In the genomic region with DNA sequence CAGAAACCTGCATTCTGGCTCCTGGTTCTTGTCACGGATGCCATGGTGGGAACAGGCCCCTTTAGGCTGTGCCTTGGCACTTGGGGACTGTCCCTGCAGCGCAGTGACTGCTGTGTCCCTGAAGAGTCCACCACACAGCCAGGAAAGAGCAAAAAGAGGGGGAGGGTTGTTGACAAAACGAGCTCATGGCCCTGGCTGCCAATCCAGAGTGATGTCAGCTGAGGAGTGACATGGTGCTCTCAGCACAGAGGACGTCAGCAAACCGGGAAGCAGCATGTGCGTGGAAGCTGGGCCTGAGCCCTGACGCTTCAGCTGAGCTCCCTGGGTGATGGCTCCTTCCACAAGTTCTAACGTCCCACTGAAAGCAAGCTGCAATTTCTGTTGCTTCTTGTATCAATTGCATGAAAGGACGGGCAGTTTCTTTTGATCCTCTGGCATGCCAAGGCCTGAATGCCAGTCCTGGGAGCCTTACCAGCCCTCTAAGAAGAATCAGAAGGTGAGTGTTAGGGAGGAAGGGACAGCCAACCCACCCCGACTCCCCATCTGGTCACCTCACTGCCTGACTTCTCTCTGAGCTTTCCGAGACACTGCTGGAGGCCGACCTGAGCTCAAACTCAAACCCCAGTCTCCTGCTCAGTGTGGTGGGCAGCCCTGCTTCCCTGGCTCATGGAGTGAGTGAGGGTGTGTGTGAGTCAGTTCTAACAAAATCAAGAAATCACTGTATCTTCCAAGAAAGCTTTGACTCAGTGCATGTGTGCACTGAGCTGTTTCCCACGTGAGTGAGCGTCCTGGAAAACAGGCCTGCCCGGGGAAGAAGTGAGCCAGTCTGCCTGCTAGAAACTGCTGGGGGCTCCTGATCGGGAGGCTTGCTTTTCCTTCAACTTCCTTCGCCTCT, we compare ENCODE assay signal across 11 cellular contexts. TPM values are rescaled to one million over a fixed set of nuclear protein-coding genes. Genes with fewer than 3 reads are reported as not detected.
DNase-seq lines count a peak whose midpoint lies in the region; ATAC-seq, FAIRE-seq and TF ChIP-seq lines count a peak whose summit lies in the region.
"Had no signal": no experiment of that assay in that cellular context is flagged by ENCODE, and none has a peak within 500 bp of the region (broad histone marks: within the 10 kb centered on the region; RNA-seq: fewer than 3 reads in every experiment).

No MANE protein-coding gene starts in this region.

- H3K27me3 ChIP-seq in MG63 (no peaks in the 10 kb centered on the region), right lobe of liver (no peaks in the 10 kb centered on the region)
- H3K27me3 ChIP-seq in CD8-positive, alpha-beta T cell (ENCODE audit: insufficient read depth, low read length) = no peaks in the 10 kb centered on the region
- H3K27me3 ChIP-seq: Peyer's patch had no signal

- no peaks in the 10 kb centered on the region for H3K9me3 Mint-ChIP-seq in CD8-positive, alpha-beta T cell

- POLR2A ChIA-PET in CD8-positive, alpha-beta T cell (lab: Charles Lee) = no interaction called here

- H3K4me1 ChIP-seq in right lobe of liver = peaks cover 0 to 3% (median 0%) of the 10 kb centered on the region in 4 donors
- H3K4me1 ChIP-seq in CD8-positive, alpha-beta T cell (ENCODE audit: insufficient read depth, low read length) = no peaks in the 10 kb centered on the region
- H3K4me1 ChIP-seq: Peyer's patch had no signal

- peak; percentile 59 for TF ChIP-seq POLR2A in right lobe of liver (IDR thresholded peaks at IDR 0.05)

- H3K36me3 ChIP-seq in MG63 (no peaks in the 10 kb centered on the region), right lobe of liver (no peaks in the 10 kb centered on the region)
- H3K36me3 ChIP-seq in CD8-positive, alpha-beta T cell (ENCODE audit: insufficient read depth, low read length) = no peaks in the 10 kb centered on the region
- H3K36me3 ChIP-seq: Peyer's patch had no signal

- H3K27ac ChIP-seq in cingulate gyrus (ENCODE audit: low read depth, low read length) (peak overlapping the region; percentile 83), right lobe of liver (no peak overlapping the region)
- no peak overlapping the region for H3K27ac ChIP-seq in CD8-positive, alpha-beta T cell (ENCODE audit: low read depth, low read length)
- H3K27ac ChIP-seq: Peyer's patch had no signal

- intact Hi-C loops in right lobe of liver (cut with DNase I) = no loop called here
- intact Hi-C loops in CD8-positive, alpha-beta T cell (cut with DNase I, micrococcal nuclease) = loop anchor here in 1 of 2 experiments (10.0 kb wide), 1 partner anchor 62 kb away; no protein-coding TSS in a partner anchor

- DNase-seq in AG09309 (ENCODE audit: low read depth) (peak; percentile 51), MG63 (peak; percentile 74), right lobe of liver (peak; percentile 58 to 75 (median 67)), DMS153 (lab: John Stamatoyannopoulos, UW) (no peak), D721Med (ENCODE audit: insufficient read length, low spot score) (no peak), DMS 273 (lab: John Stamatoyannopoulos, UW; ENCODE audit: unreplicated experiment) (no peak)
- no peak for DNase-seq in CD8-positive, alpha-beta T cell
- DNase-seq: COR-L47; Peyer's patch; stimulated activated CD4-positive, alpha-beta T cell treated with anti-CD3 and anti-CD28 coated beads, Interleukin-4, amount 100 ng/mL, for 24 hours had no signal

- ATAC-seq in right lobe of liver = peak; percentile 44 to 76 (median 70)
- no peak for ATAC-seq in CD8-positive, alpha-beta T cell

- 52% methylated on average over 9 of the region's 17 CpGs for WGBS in right lobe of liver (ENCODE audit: insufficient coverage, low coverage, low lambda C conversion rate, missing lambda C conversion rate)

- no peak overlapping the region for H3K4me3 Mint-ChIP-seq in CD8-positive, alpha-beta T cell

- TF ChIP-seq CTCF in AG09309 (IDR thresholded peaks at IDR 0.05; ENCODE audit: control insufficient read depth, insufficient read depth, low read depth, low read length, missing control alignments) = no peak
- TF ChIP-seq CTCF in right lobe of liver (IDR thresholded peaks at IDR 0.05) = no peak
- no peak for TF ChIP-seq CTCF in CD8-positive, alpha-beta T cell (IDR thresholded peaks at IDR 0.05)
- no peak for TF ChIP-seq CTCF in D721Med (IDR thresholded peaks at IDR 0.05; ENCODE audit: insufficient read depth, missing control alignments)

- peaks cover 4% of the 10 kb centered on the region for H3K4me1 Mint-ChIP-seq in CD8-positive, alpha-beta T cell (ENCODE audit: low read depth)

- H3K27me3 Mint-ChIP-seq in CD8-positive, alpha-beta T cell (ENCODE audit: low read depth) = peaks cover 15% of the 10 kb centered on the region

- H3K4me3 ChIP-seq in AG09309 (ENCODE audit: control insufficient read depth, low read depth, low read length) = no peak overlapping the region
- no peak overlapping the region for H3K4me3 ChIP-seq in MG63
- H3K4me3 ChIP-seq in right lobe of liver = no peak overlapping the region
- no peak overlapping the region for H3K4me3 ChIP-seq in CD8-positive, alpha-beta T cell (ENCODE audit: low read depth, low read length)
- H3K4me3 ChIP-seq: Peyer's patch had no signal

- FAIRE-seq in D721Med (lab: Jason Lieb, UNC) = no peak

- H3K36me3 Mint-ChIP-seq in CD8-positive, alpha-beta T cell = no peaks in the 10 kb centered on the region

- CTCF ChIA-PET in CD8-positive, alpha-beta T cell (lab: Charles Lee) = interaction anchor here (0.5 kb wide), 1 partner anchor 400 kb away, joined by 4 read pairs; no protein-coding TSS in a partner anchor

- no peaks in the 10 kb centered on the region for H3K9me3 ChIP-seq in MG63
- H3K9me3 ChIP-seq in right lobe of liver = no peaks in the 10 kb centered on the region
- H3K9me3 ChIP-seq in CD8-positive, alpha-beta T cell (ENCODE audit: low read length) = no peaks in the 10 kb centered on the region
- H3K9me3 ChIP-seq: Peyer's patch had no signal

- H3K27ac Mint-ChIP-seq in CD8-positive, alpha-beta T cell = no peak overlapping the region

RNA-seq across cellular contexts. Expression of a gene that starts 14.7 kb away (rescaled TPM):
- total RNA-seq in MG63 (2014; rRNA removed; shearing (Covaris generic); ENCODE audit: low replicate concordance) = 5.6 and 8.5 TPM in 2 replicates
- 1 to 10 TPM; 1.0 to 5.0 (median 4.0) TPM for total RNA-seq in right lobe of liver
- total RNA-seq in CD8-positive, alpha-beta T cell = not detected

RNA-seq across cellular contexts. Expression of a gene that starts 18.2 kb away (rescaled TPM):
- not detected in 2 replicates for total RNA-seq in MG63 (2014; rRNA removed; shearing (Covaris generic); ENCODE audit: low replicate concordance)
- 1 to 10 TPM in 2 of 6 experiments, under 1 TPM in 1, not detected in 3; 0.55 to 1.7 (median 1.2) TPM for total RNA-seq in right lobe of liver
- total RNA-seq in CD8-positive, alpha-beta T cell = not detected

Comparison
In these comparisons a context has a peak if more than half of its experiments do, and no peak if none do; other contexts are left out.
1. DNase-seq: peak in AG09309 (single experiment), MG63 (single experiment) and right lobe of liver (3 of 3); none in CD8-positive, alpha-beta T cell (0 of 7), DMS153 (single experiment), D721Med (single experiment) and DMS 273 (single experiment).